ENCODE assay signal across 8 cellular contexts in genomic region chr14:96797188-96797942, GRCh38. TPM values are rescaled to one million over a fixed set of nuclear protein-coding genes. Genes with fewer than 3 reads are reported as not detected.
DNase-seq lines count a peak whose midpoint lies in the region; ATAC-seq lines count a peak whose summit lies in the region.

TSS of gene VRK1 (plus strand) at chr14:96797382. CDS start at chr14:96833472, 36,090 bp downstream.

- H3K27me3 ChIP-seq in effector memory CD4-positive, alpha-beta T cell (replicated peaks; ENCODE audit: control insufficient read depth, insufficient read depth, low read length, poor library complexity, severe bottlenecking), result no peaks in the 10 kb centered on the region

- H3K36me3 ChIP-seq in effector memory CD4-positive, alpha-beta T cell (ENCODE audit: control insufficient read depth, insufficient read depth, low read length), result no peaks in the 10 kb centered on the region

- peak; percentile 96 for ATAC-seq in GM21367 (IDR thresholded peaks at IDR 0.05; ENCODE audit: unreplicated experiment)

- no peaks in the 10 kb centered on the region for H3K4me1 ChIP-seq in effector memory CD4-positive, alpha-beta T cell (ENCODE audit: control insufficient read depth, insufficient read depth, low read length, poor library complexity, severe bottlenecking)

- peak within 1 kb of the TSS; percentile 72 for H3K27ac ChIP-seq in effector memory CD4-positive, alpha-beta T cell (ENCODE audit: insufficient read depth, low read length, poor library complexity, severe bottlenecking)

- peak; percentile 99 for DNase-seq in COR-L47 (lab: John Stamatoyannopoulos, UW)
- DNase-seq in HT1080 (ENCODE audit: low read depth), result peak; percentile 94
- peak; percentile 86 to 92 for DNase-seq in NOMO-1 (lab: John Stamatoyannopoulos, UW; ENCODE audit: unreplicated experiment in 2 of 2)
- DNase-seq in activated CD8-positive, alpha-beta memory T cell treated with anti-CD3 and anti-CD28 coated beads for 24 hours, result peak; percentile 97
- DNase-seq in effector memory CD4-positive, alpha-beta T cell, result peak; percentile 87 to 92 (median 90)
- DNase-seq in medulla oblongata (ENCODE audit: extremely low spot score), result peak; percentile 98
- DNase-seq in stimulated activated CD4-positive, alpha-beta T cell treated with anti-CD3 and anti-CD28 coated beads, TNF-alpha, amount 100 ng/mL, for 48 hours (ENCODE audit: low read depth in 3 of 3), result peak; percentile 91 to 94 (median 91)

- H3K9me3 ChIP-seq in effector memory CD4-positive, alpha-beta T cell (ENCODE audit: control insufficient read depth, low read length), result no peaks in the 10 kb centered on the region

- peak within 1 kb of the TSS; percentile 74 for H3K4me3 ChIP-seq in effector memory CD4-positive, alpha-beta T cell (ENCODE audit: insufficient read depth, low read depth, low read length, poor library complexity, severe bottlenecking)

RNA-seq across cellular contexts. Expression of gene VRK1, which starts in this region (rescaled TPM):
- total RNA-seq in HT1080 (2014; rRNA removed; shearing (Covaris generic)), result 45.3 and 47.0 TPM in 2 replicates
- 37.8 and 46.8 TPM in 2 replicates for polyA plus RNA-seq in HT1080 (2015; cell fraction: cytosol; rRNA removed)
- 56.0 and 76.2 TPM in 2 replicates for polyA plus RNA-seq in HT1080 (2015; cell fraction: nucleus; rRNA removed)

Comparison
In these comparisons a context has a peak if more than half of its experiments do, and no peak if none do; other contexts are left out.
1. Peak in every context shown above with its lines: DNase-seq, ATAC-seq, H3K4me3 ChIP-seq and H3K27ac ChIP-seq.